Comparison of ENCODE assay signal across 9 cellular contexts in genomic region chr4:98293089-98293887, GRCh38. TPM values are rescaled to one million over a fixed set of nuclear protein-coding genes. Genes with fewer than 3 reads are reported as not detected.
DNase-seq lines count a peak whose midpoint lies in the region; ATAC-seq and TF ChIP-seq lines count a peak whose summit lies in the region.
"Had no signal": no experiment of that assay in that cellular context is flagged by ENCODE, and none has a peak within 500 bp of the region (broad histone marks: within the 10 kb centered on the region; RNA-seq: fewer than 3 reads in every experiment).

No MANE protein-coding gene starts in this region.

- no peak overlapping the region for H3K4me3 ChIP-seq in SK-N-SH (ENCODE audit: low read depth in 2 of 2, low read length in 1 of 2)

- WGBS in SK-N-SH (ENCODE audit: low lambda C conversion rate): 91% methylated on average over 4 of the region's 4 CpGs

- no peak for DNase-seq in activated T-cell treated with anti-CD3 and anti-CD28 coated beads, Interleukin-2, amount 50 U/mL, for 24 hours
- DNase-seq in activated T-cell treated with anti-CD3 and anti-CD28 coated beads, Interleukin-2, amount 50 U/mL, for 1 hour: no peak
- DNase-seq in SK-N-SH (no peak), hippocampal formation (lab: John Stamatoyannopoulos, UW) (peak; percentile 5 to 49), KBM-7 (no peak), NCI-H774 (lab: John Stamatoyannopoulos, UW) (no peak)
- DNase-seq in stimulated activated CD8-positive, alpha-beta memory T cell treated with anti-CD3 and anti-CD28 coated beads, Interleukin-4, amount 100 ng/mL, for 48 hours: peak; percentile 44
- DNase-seq: NCI-H2029 treated with DMSO at 0.1 percent for 48 hours had no signal

- no peak for TF ChIP-seq EP300 in SK-N-SH (IDR thresholded peaks at IDR 0.05; ENCODE audit: borderline replicate concordance in 1 of 2, low read depth in 1 of 2, low read length in 1 of 2)

- no peak overlapping the region for H3K9ac ChIP-seq in SK-N-SH

- peaks cover 45% of the 10 kb centered on the region for H3K36me3 Mint-ChIP-seq in activated T-cell treated with anti-CD3 and anti-CD28 coated beads, Interleukin-2, amount 50 U/mL, for 24 hours (ENCODE audit: low read depth)

- H3K27me3 ChIP-seq in SK-N-SH (ENCODE audit: insufficient read depth): no peaks in the 10 kb centered on the region

- H3K9me3 ChIP-seq in SK-N-SH: no peaks in the 10 kb centered on the region

- no peak for TF ChIP-seq CTCF in SK-N-SH (IDR thresholded peaks at IDR 0.05)

- no peak overlapping the region for H2AFZ ChIP-seq in SK-N-SH (ENCODE audit: low read depth)

- H3K36me3 ChIP-seq in SK-N-SH (replicated peaks in 1 of 2; ENCODE audit: control insufficient read depth in 1 of 2, insufficient read depth in 2 of 2, low read length in 1 of 2): peaks cover 24 to 29% of the 10 kb centered on the region in 2 experiments

- no peaks in the 10 kb centered on the region for H3K27me3 Mint-ChIP-seq in activated T-cell treated with anti-CD3 and anti-CD28 coated beads, Interleukin-2, amount 50 U/mL, for 24 hours

- TF ChIP-seq RAD21 in SK-N-SH (IDR thresholded peaks at IDR 0.05; ENCODE audit: low read length): no peak

- peaks cover 0 to 8% of the 10 kb centered on the region in 2 experiments; a peak in 2 of 4 replicates for H3K4me1 ChIP-seq in SK-N-SH (ENCODE audit: control insufficient read depth in 1 of 2, insufficient read depth in 2 of 2, low read depth in 1 of 2, low read length in 1 of 2)

- POLR2A ChIA-PET in SK-N-SH (lab: Yijun Ruan, JAX): interaction anchor here (1.2 kb wide), 1 partner anchor 33 kb away, joined by 4 read pairs; the partner anchor contains the start of gene RAP1GDS1

- peak overlapping the region; percentile 14; the same call in 1 of the 2 replicates for H3K4me2 ChIP-seq in SK-N-SH

- H3K9me3 Mint-ChIP-seq in activated T-cell treated with anti-CD3 and anti-CD28 coated beads, Interleukin-2, amount 50 U/mL, for 24 hours: no peaks in the 10 kb centered on the region

- no peaks in the 10 kb centered on the region for H3K9me2 ChIP-seq in SK-N-SH

- H3K27ac Mint-ChIP-seq in activated T-cell treated with anti-CD3 and anti-CD28 coated beads, Interleukin-2, amount 50 U/mL, for 24 hours: peak overlapping the region; percentile 40

- H3K79me2 ChIP-seq in SK-N-SH (ENCODE audit: insufficient read depth): peaks cover 76% of the 10 kb centered on the region

- H3F3A ChIP-seq in SK-N-SH (replicated peaks; ENCODE audit: insufficient read depth): no peaks in the 10 kb centered on the region

- in situ Hi-C loops in KBM-7 (cut with MboI; ENCODE audit: low pct_unique_long_range_greater_than_20kb, low sequenced_read_pairs): no loop called here

- CTCF ChIA-PET in SK-N-SH (lab: Yijun Ruan, JAX): no interaction called here

- H4K20me1 ChIP-seq in SK-N-SH (ENCODE audit: insufficient read depth): no peaks in the 10 kb centered on the region

- peak overlapping the region; percentile 1 to 53; a peak in 1 of 4 replicates for H3K27ac ChIP-seq in SK-N-SH (ENCODE audit: low read depth in 2 of 2, low read length in 1 of 2)

- no peak overlapping the region for H3K4me3 Mint-ChIP-seq in activated T-cell treated with anti-CD3 and anti-CD28 coated beads, Interleukin-2, amount 50 U/mL, for 24 hours

- ATAC-seq in HG02588 (IDR thresholded peaks at IDR 0.05; ENCODE audit: unreplicated experiment): no peak

- H3K4me1 Mint-ChIP-seq in activated T-cell treated with anti-CD3 and anti-CD28 coated beads, Interleukin-2, amount 50 U/mL, for 24 hours (ENCODE audit: low read depth): peaks cover 60% of the 10 kb centered on the region

TF ChIP-seq in SK-N-SH, 30 proteins besides CTCF, POLR2A, EP300 and RAD21:
- no peak for TF ChIP-seq EZH2phosphoT487 (IDR thresholded peaks at IDR 0.05; ENCODE audit: borderline replicate concordance, low read depth)
- no peak for TF ChIP-seq TAF1 (IDR thresholded peaks at IDR 0.05; ENCODE audit: borderline replicate concordance, low read depth, low read length)
- TF ChIP-seq MXI1 (IDR thresholded peaks at IDR 0.05; ENCODE audit: low read depth, low read length): no peak
- TF ChIP-seq PBX3 (IDR thresholded peaks at IDR 0.05): no peak
- TF ChIP-seq FOXM1 (IDR thresholded peaks at IDR 0.05; ENCODE audit: low read depth): no peak
- no peak for TF ChIP-seq ZBTB33 (IDR thresholded peaks at IDR 0.05; ENCODE audit: borderline replicate concordance, low read depth)
- TF ChIP-seq SMC3 (IDR thresholded peaks at IDR 0.05; ENCODE audit: low read depth, low read length): no peak
- TF ChIP-seq GATA2 (CRISPR knock-in tag; IDR thresholded peaks at IDR 0.05): no peak

RNA-seq across cellular contexts. Expression of gene RAP1GDS1, which starts 32.1 kb away (rescaled TPM):
- 25.6 and 31.3 TPM in 2 replicates for polyA plus RNA-seq in SK-N-SH (2012; rRNA removed)
- polyA plus RNA-seq in SK-N-SH (2012; cell fraction: cytosol; rRNA removed): 34.6 and 34.9 TPM in 2 replicates
- 18.0 and 39.1 TPM in 2 replicates for polyA plus RNA-seq in SK-N-SH (2012; cell fraction: nucleus; rRNA removed)

Comparison
In these comparisons a context has a peak if more than half of its experiments do, and no peak if none do; other contexts are left out.
1. DNase-seq: peak in hippocampal formation (2 of 2) and stimulated activated CD8-positive, alpha-beta memory T cell treated with anti-CD3 and anti-CD28 coated beads, Interleukin-4, amount 100 ng/mL, for 48 hours (single experiment); none in activated T-cell treated with anti-CD3 and anti-CD28 coated beads, Interleukin-2, amount 50 U/mL, for 24 hours (single experiment), activated T-cell treated with anti-CD3 and anti-CD28 coated beads, Interleukin-2, amount 50 U/mL, for 1 hour (single experiment), SK-N-SH (single experiment), KBM-7 (single experiment) and NCI-H774 (single experiment).